8 cellular contexts compared by ENCODE assay signal in genomic region chr17:45302649-45303173, GRCh38. TPM values are rescaled to one million over a fixed set of nuclear protein-coding genes. Genes with fewer than 3 reads are reported as not detected.
A peak's percentile ranks its signal among the peaks of the same experiment; 100 is the strongest.
DNase-seq lines count a peak whose midpoint lies in the region; ATAC-seq and FAIRE-seq lines count a peak whose summit lies in the region.

No MANE protein-coding gene starts in this region.

- H3K27me3 Mint-ChIP-seq in T-cell: no peaks in the 10 kb centered on the region

- H3K4me3 Mint-ChIP-seq in T-cell: peak overlapping the region in 2 of 3 donors; percentile 31 to 36

- peak overlapping the region; percentile 86 to 89 for H3K27ac Mint-ChIP-seq in T-cell

- H3K9me3 Mint-ChIP-seq in T-cell: no peaks in the 10 kb centered on the region

- DNase-seq in T-cell (peak in 4 of 34 experiments; percentile 9 to 34 (median 20)), glomerular visceral epithelial cell (ENCODE audit: extremely low spot score) (peak; percentile 60), SK-N-DZ (ENCODE audit: low spot score) (no peak), urothelium cell line (ENCODE audit: low spot score) (no peak)
- DNase-seq in stimulated activated CD8-positive, alpha-beta memory T cell treated with anti-CD3 and anti-CD28 coated beads, Interleukin-7, amount 100 ng/mL, for 4 hours (ENCODE audit: low read depth in 2 of 2): peak; percentile 24 to 39

- peaks cover 18% of the 10 kb centered on the region for H3K36me3 Mint-ChIP-seq in T-cell

- FAIRE-seq in urothelium cell line (lab: Jason Lieb, UNC): no peak

- peak; percentile 49 for ATAC-seq in GM18511 (IDR thresholded peaks at IDR 0.05; ENCODE audit: unreplicated experiment)
- peak; percentile 56 for ATAC-seq in HG02642 (IDR thresholded peaks at IDR 0.05; ENCODE audit: poor library complexity, unreplicated experiment)
- ATAC-seq in T-cell (replicated peaks in 1 of 4): peak; percentile 48 to 59 (median 52)
- ATAC-seq in HG02870 (IDR thresholded peaks at IDR 0.05; ENCODE audit: unreplicated experiment): no peak

- CTCF ChIA-PET in T-cell (lab: Charles Lee): interaction anchor here in 1 of 2 donors (0.9 to 2.0 kb wide), 3 partner anchors 10 to 81 kb away, joined by 3 to 6 read pairs (median 4); no protein-coding TSS in a partner anchor

- peaks cover 71 to 82% (median 76%) of the 10 kb centered on the region in 3 donors for H3K4me1 Mint-ChIP-seq in T-cell

- POLR2A ChIA-PET in T-cell (lab: Charles Lee): no interaction called here

RNA-seq across cellular contexts. Expression of gene MAP3K14, which starts 14.1 kb away (rescaled TPM):
- 10 to 100 TPM; 34.4 to 49.8 (median 42.8) TPM for total RNA-seq in T-cell
- polyA plus RNA-seq in SK-N-DZ (2014; cell fraction: cytosol; rRNA removed): 3.2 and 3.7 TPM in 2 replicates
- polyA plus RNA-seq in SK-N-DZ (2014; cell fraction: nucleus; rRNA removed): 6.2 and 10.1 TPM in 2 replicates

RNA-seq across cellular contexts. Expression of gene SPATA32, which starts 40.8 kb away (rescaled TPM):
- under 1 TPM in 4 of 5 donors, not detected in 1; 0.37 to 0.55 (median 0.42) TPM for total RNA-seq in T-cell
- not detected in 2 replicates for polyA plus RNA-seq in SK-N-DZ (2014; cell fraction: cytosol; rRNA removed)
- polyA plus RNA-seq in SK-N-DZ (2014; cell fraction: nucleus; rRNA removed): not detected in 2 replicates

Comparison
In these comparisons a context has a peak if more than half of its experiments do, and no peak if none do; other contexts are left out.
1. DNase-seq: peak in glomerular visceral epithelial cell (single experiment) and stimulated activated CD8-positive, alpha-beta memory T cell treated with anti-CD3 and anti-CD28 coated beads, Interleukin-7, amount 100 ng/mL, for 4 hours (2 of 2); none in SK-N-DZ (single experiment) and urothelium cell line (single experiment).